Comparison of ENCODE assay signal across 1 cellular context in the genomic region with DNA sequence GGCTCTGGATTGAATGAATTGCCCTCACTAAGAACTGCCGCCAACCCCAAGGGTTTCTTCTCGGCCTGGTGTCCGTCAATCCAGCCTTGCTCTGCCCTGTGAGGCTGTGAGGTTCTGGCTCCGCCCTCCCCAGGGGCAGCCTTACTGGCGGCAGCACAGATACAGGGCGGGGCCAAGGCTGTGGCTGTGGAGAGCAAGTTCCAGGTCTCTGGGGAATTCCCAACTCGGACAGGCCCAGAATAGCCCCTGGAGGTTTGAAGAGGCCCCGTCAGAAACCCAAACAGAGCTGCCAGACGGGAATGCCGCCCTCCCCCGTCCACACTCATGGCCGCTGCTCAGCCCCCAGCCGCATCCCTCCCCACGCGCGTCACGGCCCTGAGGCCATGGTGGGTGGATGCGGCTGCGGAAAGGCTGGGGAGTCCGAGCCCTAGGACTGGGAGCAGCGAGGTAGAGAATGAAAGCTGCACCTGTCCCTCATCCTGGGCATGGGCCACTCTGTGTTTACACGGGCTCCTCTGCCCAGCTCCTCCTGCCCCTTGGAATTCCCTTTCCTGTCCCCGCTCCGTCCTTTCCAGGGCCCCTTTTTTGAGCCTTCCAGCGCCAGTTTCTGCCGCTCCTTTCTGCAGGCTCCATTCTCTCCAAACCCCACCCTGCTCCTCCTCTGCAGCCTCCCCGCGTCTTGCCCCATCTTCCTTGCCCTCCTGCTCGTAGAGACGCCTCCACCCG.
TF ChIP-seq lines count a peak whose summit lies in the region.

No MANE protein-coding gene starts in this region.

TF ChIP-seq in liver, 16 proteins besides CTCF, POLR2A, EP300 and RAD21 (continued from another document):
- TF ChIP-seq HNF4G (IDR thresholded peaks at IDR 0.05) (no peak), EGR1 (IDR thresholded peaks at IDR 0.05; ENCODE audit: low read depth in 2 of 2) (no peak)
